1 cellular context compared by ENCODE assay signal in the genomic region with DNA sequence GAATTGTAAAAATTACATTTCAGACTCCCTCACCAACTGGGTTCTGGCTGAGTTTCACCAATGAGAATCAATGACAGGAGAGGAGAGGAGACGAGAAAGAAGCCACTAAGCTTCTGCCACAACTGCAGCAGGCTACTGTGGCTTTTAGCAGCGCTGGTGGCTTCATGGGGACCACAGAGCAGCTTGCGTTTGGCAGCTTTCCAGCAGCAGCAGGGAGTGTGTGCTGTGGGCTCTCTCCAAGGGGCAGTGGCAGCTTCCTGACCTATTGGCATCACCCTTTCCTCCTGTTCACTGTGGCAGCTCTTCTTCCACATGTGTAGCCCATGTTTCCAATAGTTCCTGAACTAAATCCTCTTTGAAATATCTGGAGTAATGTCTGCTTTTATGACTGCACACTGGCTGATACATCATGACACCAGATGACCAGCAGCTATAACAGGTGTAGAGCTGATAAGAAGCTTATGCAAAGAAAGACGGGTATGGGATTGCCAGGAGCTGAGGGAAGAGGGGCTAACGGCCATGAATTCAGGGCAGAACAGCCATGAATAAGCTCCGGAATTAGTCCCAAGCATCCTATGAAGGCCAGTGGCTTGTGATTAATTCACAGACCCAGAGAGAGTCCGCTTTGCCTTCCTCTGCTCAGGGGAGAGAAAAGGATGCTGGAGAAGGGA.
TF ChIP-seq lines count a peak whose summit lies in the region.

No MANE protein-coding gene starts in this region.

TF ChIP-seq in HEK293, 187 proteins besides CTCF, POLR2A, EP300 and RAD21 (continued from another document):
- TF ChIP-seq YY2 (tag by site-specific recombination; IDR thresholded peaks at IDR 0.05) = no peak
- no peak for TF ChIP-seq ZNF623 (tag by site-specific recombination; IDR thresholded peaks at IDR 0.05)
- TF ChIP-seq ZNF184 (tag by site-specific recombination; IDR thresholded peaks at IDR 0.05) = no peak
- no peak for TF ChIP-seq ZBTB6 (tag by site-specific recombination; IDR thresholded peaks at IDR 0.05)
- no peak for TF ChIP-seq ZNF621 (tag by site-specific recombination; IDR thresholded peaks at IDR 0.05)
- TF ChIP-seq ZNF132 (tag by site-specific recombination; IDR thresholded peaks at IDR 0.05; ENCODE audit: borderline replicate concordance) = no peak
TF ChIP-seq in HEK293: peak in this region for 3.
